Comparison of ENCODE assay signal across 8 cellular contexts in the genomic region with DNA sequence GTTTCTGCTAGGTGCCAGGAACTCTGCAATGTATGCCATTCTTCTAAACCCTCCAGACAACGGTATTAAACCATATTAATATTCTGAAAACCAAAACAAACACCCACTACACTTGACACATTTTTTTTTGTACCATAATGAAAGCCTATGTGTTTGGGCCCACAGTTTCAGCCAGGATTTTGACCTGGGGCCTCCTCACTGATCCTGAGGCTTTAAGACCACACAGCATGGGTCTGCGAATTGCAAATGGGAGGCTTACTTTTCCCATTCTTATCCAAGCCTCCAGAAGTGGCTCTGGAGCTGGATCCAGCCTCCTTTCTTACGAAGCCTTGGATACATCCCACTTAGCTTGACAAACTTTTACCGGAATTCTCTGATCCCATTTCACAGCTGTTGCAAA. TPM values are rescaled to one million over a fixed set of nuclear protein-coding genes. Genes with fewer than 3 reads are reported as not detected.
"Had no signal": no experiment of that assay in that cellular context is flagged by ENCODE, and none has a peak within 500 bp of the region (broad histone marks: within the 10 kb centered on the region; RNA-seq: fewer than 3 reads in every experiment).

No MANE protein-coding gene starts in this region.

RNA-seq across cellular contexts. Expression of gene RNU1-4, which starts 56.7 kb away (rescaled TPM):
- total RNA-seq: myocyte had no signal
- polyA plus RNA-seq: heart right ventricle; naive thymus-derived CD4-positive, alpha-beta T cell; neural cell; ovary; right cardiac atrium; small intestine; thymus had no signal
